Comparison of ENCODE assay signal across 17 cellular contexts in the genomic region with DNA sequence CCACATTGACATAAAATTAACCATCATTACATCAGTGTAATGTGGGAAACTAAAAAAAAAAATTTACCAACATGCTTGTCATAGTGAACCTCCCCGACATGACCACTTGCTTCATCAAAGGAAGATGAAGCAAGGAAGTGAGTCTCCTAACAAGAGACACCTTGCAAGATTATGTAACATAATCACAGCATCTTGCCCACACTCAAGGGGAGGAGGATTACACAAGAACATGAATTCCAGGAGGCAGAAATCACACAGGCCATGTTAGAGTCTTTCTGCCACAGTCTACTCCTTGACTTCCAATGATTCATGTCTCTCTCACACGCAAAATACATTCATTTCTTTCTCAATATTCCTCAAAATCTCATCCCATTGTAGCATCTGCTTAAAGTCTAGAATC.
DNase-seq lines count a peak whose midpoint lies in the region; TF ChIP-seq lines count a peak whose summit lies in the region.
"Had no signal": no experiment of that assay in that cellular context is flagged by ENCODE, and none has a peak within 500 bp of the region (broad histone marks: within the 10 kb centered on the region; RNA-seq: fewer than 3 reads in every experiment).

No MANE protein-coding gene starts in this region.

- no TSS peak for BruUV-seq in mammary epithelial cell (replicated peaks; lab: Mats Ljungman, UMichigan)

- CTCF ChIA-PET in mammary epithelial cell (lab: Charles Lee; ENCODE audit: low non-redundant PET): no interaction called here

- H3K27ac ChIP-seq in mammary epithelial cell (ENCODE audit: insufficient read depth, low read depth, low read length): no peak overlapping the region
- H3K27ac ChIP-seq in hepatocyte: peak overlapping the region; percentile 74
- H3K27ac ChIP-seq in vagina: no peak overlapping the region
- H3K27ac ChIP-seq: PC-9, SJSA1 had no signal

- intact Hi-C loops in mammary epithelial cell (cut with micrococcal nuclease): no loop called here
- intact Hi-C loops in vagina (cut with DNase I): no loop called here

- H3K4me1 ChIP-seq in mammary epithelial cell (ENCODE audit: insufficient read depth, low read length) (no peaks in the 10 kb centered on the region), hepatocyte (ENCODE audit: insufficient read depth) (peaks cover 6% of the 10 kb centered on the region), vagina (no peaks in the 10 kb centered on the region)
- H3K4me1 ChIP-seq: SJSA1 had no signal

- no peak for TF ChIP-seq POLR2A in vagina (IDR thresholded peaks at IDR 0.05)

- 38% methylated on average over 2 of the region's 2 CpGs for WGBS in mammary epithelial cell (ENCODE audit: low coverage, missing lambda C conversion rate)
- 66% methylated on average over 2 of the region's 2 CpGs for WGBS in hepatocyte (ENCODE audit: low lambda C conversion rate, missing lambda C conversion rate)

- H3K79me2 ChIP-seq in mammary epithelial cell (ENCODE audit: insufficient read depth, low read length) (no peaks in the 10 kb centered on the region), hepatocyte (no peaks in the 10 kb centered on the region)

- H4K20me1 ChIP-seq in mammary epithelial cell (ENCODE audit: insufficient read depth, low read length): no peaks in the 10 kb centered on the region
- H4K20me1 ChIP-seq in hepatocyte (ENCODE audit: insufficient read depth, poor library complexity, severe bottlenecking): no peaks in the 10 kb centered on the region

- no peaks in the 10 kb centered on the region for H3K36me3 ChIP-seq in mammary epithelial cell (ENCODE audit: insufficient read depth, low read length)
- no peaks in the 10 kb centered on the region for H3K36me3 ChIP-seq in hepatocyte (replicated peaks; ENCODE audit: insufficient read depth, low read depth)
- H3K36me3 ChIP-seq in vagina: no peaks in the 10 kb centered on the region
- H3K36me3 ChIP-seq: HAP-1, MG63, SJSA1 had no signal

- DNase-seq in AG10803 (ENCODE audit: low read depth) (peak; percentile 82), GM03348 (ENCODE audit: low spot score) (peak; percentile 8), mammary epithelial cell (peak; percentile 63), hepatocyte (ENCODE audit: low spot score) (no peak), vagina (ENCODE audit: extremely low spot score in 2 of 2) (no peak), KG1 (lab: John Stamatoyannopoulos, UW) (no peak), dermis blood vessel endothelial cell (no peak)
- DNase-seq: ACHN; CD4-positive, alpha-beta memory T cell; DND-41; MG63; NCI-H1930; NCI-H446 treated with DMSO at 0.1 percent for 48 hours; NK-92 treated with Interleukin-12 subunit alpha and Interleukin-12 subunit beta, amount 100 ng/mL, for 24 hours; PC-9 had no signal

- dilution Hi-C loops in mammary epithelial cell (cut with HindIII; ENCODE audit: low sequenced_read_pairs): no loop called here

- no peak for TF ChIP-seq CTCF in AG10803 (conservative IDR thresholded peaks at IDR 0.05; ENCODE audit: low read length)
- no peak for TF ChIP-seq CTCF in mammary epithelial cell (conservative IDR thresholded peaks at IDR 0.05 in 1 of 2, IDR thresholded peaks at IDR 0.05 in 1 of 2; ENCODE audit: extremely low read depth in 1 of 2, insufficient read depth in 1 of 2, low read depth in 1 of 2, low read length in 2 of 2)
- no peak for TF ChIP-seq CTCF in hepatocyte (IDR thresholded peaks at IDR 0.05; ENCODE audit: poor library complexity)
- TF ChIP-seq CTCF in vagina (IDR thresholded peaks at IDR 0.05): no peak

- no peak overlapping the region for H3K9ac ChIP-seq in mammary epithelial cell (ENCODE audit: insufficient read depth, low read length)

- no peak overlapping the region for H2AFZ ChIP-seq in mammary epithelial cell (ENCODE audit: low read depth, low read length)
- no peak overlapping the region for H2AFZ ChIP-seq in hepatocyte
- H2AFZ ChIP-seq: PC-9 had no signal

- H3K4me2 ChIP-seq in mammary epithelial cell (ENCODE audit: insufficient read depth, low read depth, low read length): no peak overlapping the region
- H3K4me2 ChIP-seq in hepatocyte: no peak overlapping the region
- H3K4me2 ChIP-seq: PC-9 had no signal

- H3K27me3 ChIP-seq in mammary epithelial cell (ENCODE audit: insufficient read depth, low read length): no peaks in the 10 kb centered on the region
- H3K27me3 ChIP-seq in hepatocyte: no peaks in the 10 kb centered on the region
- no peaks in the 10 kb centered on the region for H3K27me3 ChIP-seq in vagina
- H3K27me3 ChIP-seq: MG63, SJSA1 had no signal

- H3K9me3 ChIP-seq in mammary epithelial cell (replicated peaks; ENCODE audit: insufficient read depth, low read length) (no peaks in the 10 kb centered on the region), hepatocyte (ENCODE audit: low read depth) (no peaks in the 10 kb centered on the region), vagina (no peaks in the 10 kb centered on the region)
- H3K9me3 ChIP-seq: HAP-1, MG63, SJSA1 had no signal

- H3K4me3 ChIP-seq in AG10803 (ENCODE audit: low read length) (no peak overlapping the region), mammary epithelial cell (replicated peaks in 1 of 3; ENCODE audit: insufficient read depth in 1 of 3, low read depth in 2 of 3, low read length in 3 of 3) (no peak overlapping the region), hepatocyte (no peak overlapping the region), vagina (no peak overlapping the region)
- H3K4me3 ChIP-seq: HAP-1, MG63, PC-9, SJSA1 had no signal

- in situ Hi-C loops in mammary epithelial cell (cut with MboI; ENCODE audit: low sequenced_read_pairs in 2 of 2): no loop called here

- H3K9me2 ChIP-seq in hepatocyte (replicated peaks; ENCODE audit: insufficient read depth): no peaks in the 10 kb centered on the region

Comparison
In these comparisons a context has a peak if more than half of its experiments do, and no peak if none do; other contexts are left out.
1. DNase-seq: peak in AG10803 (single experiment), GM03348 (single experiment) and mammary epithelial cell (single experiment); none in hepatocyte (single experiment), vagina (0 of 2), KG1 (single experiment) and dermis blood vessel endothelial cell (single experiment).